ENCODE assay signal across 2 cellular contexts in genomic region chr10:119726291-119727261, GRCh38.
TF ChIP-seq lines count a peak whose summit lies in the region.

No MANE protein-coding gene starts in this region.

TF ChIP-seq in GM12878, 131 proteins besides CTCF, POLR2A, EP300 and RAD21 (continued from another document and continues in another):
- peak; percentile 97 for TF ChIP-seq MLLT1 (IDR thresholded peaks at IDR 0.05)
- TF ChIP-seq POLR2AphosphoS2 (IDR thresholded peaks at IDR 0.05; ENCODE audit: low read depth, low read length), result no peak
- TF ChIP-seq RAD51 (IDR thresholded peaks at IDR 0.05), result no peak
- no peak for TF ChIP-seq NBN (IDR thresholded peaks at IDR 0.05)
- peak; percentile 50; the same call in 1 of the 2 replicates for TF ChIP-seq ZBTB40 (IDR thresholded peaks at IDR 0.05; ENCODE audit: borderline replicate concordance)
- no peak for TF ChIP-seq E4F1 (IDR thresholded peaks at IDR 0.05; ENCODE audit: borderline replicate concordance, partially characterized antibody)
- TF ChIP-seq CBFB (IDR thresholded peaks at IDR 0.05; ENCODE audit: low read depth), result 0 out of 2 replicates have a peak, but pooled peaks have one; percentile 43
- no peak for TF ChIP-seq NKRF (conservative IDR thresholded peaks at IDR 0.05)
- TF ChIP-seq LARP7 (IDR thresholded peaks at IDR 0.05), result no peak; the same call in 1 of the 2 replicates
- 0 out of 2 replicates have a peak, but pooled peaks have one; percentile 10 for TF ChIP-seq ATF7 (IDR thresholded peaks at IDR 0.05; ENCODE audit: low read depth)
- 0 out of 4 replicates have a peak, but pooled peaks of 1 of the 2 experiments have one; percentile 7 for TF ChIP-seq BHLHE40 (IDR thresholded peaks at IDR 0.05; ENCODE audit: borderline replicate concordance in 1 of 2, low read depth in 2 of 2, low read length in 1 of 2)
- TF ChIP-seq GABPA (IDR thresholded peaks at IDR 0.05; ENCODE audit: low read depth), result no peak
- 0 out of 2 replicates have a peak, but pooled peaks have one; percentile 9 for TF ChIP-seq DPF2 (IDR thresholded peaks at IDR 0.05)

TF ChIP-seq in liver, 16 proteins besides CTCF, POLR2A, EP300 and RAD21 (continued from another document):
- TF ChIP-seq REST (IDR thresholded peaks at IDR 0.05) (no peak), JUND (IDR thresholded peaks at IDR 0.05) (no peak), YY1 (IDR thresholded peaks at IDR 0.05) (no peak), ATF3 (IDR thresholded peaks at IDR 0.05) (no peak), RXRA (IDR thresholded peaks at IDR 0.05) (no peak), GABPA (IDR thresholded peaks at IDR 0.05 in 1 of 2, conservative IDR thresholded peaks at IDR 0.05 in 1 of 2) (no peak), SP1 (IDR thresholded peaks at IDR 0.05) (no peak), ZBTB33 (IDR thresholded peaks at IDR 0.05) (no peak), TAF1 (conservative IDR thresholded peaks at IDR 0.05) (no peak), HNF4A (conservative IDR thresholded peaks at IDR 0.05) (no peak), HNF4G (IDR thresholded peaks at IDR 0.05) (no peak), EGR1 (IDR thresholded peaks at IDR 0.05; ENCODE audit: low read depth in 2 of 2) (no peak)
